ENCODE assay signal across 9 cellular contexts in genomic region chr16:72927199-72928088, GRCh38.
DNase-seq lines count a peak whose midpoint lies in the region; ATAC-seq and TF ChIP-seq lines count a peak whose summit lies in the region.
"Had no signal": no experiment of that assay in that cellular context is flagged by ENCODE, and none has a peak within 500 bp of the region (broad histone marks: within the 10 kb centered on the region; RNA-seq: fewer than 3 reads in every experiment).

No MANE protein-coding gene starts in this region.

- H3K79me2 ChIP-seq in fibroblast of lung (ENCODE audit: control insufficient read depth, insufficient read depth, low read length), result peaks cover 30% of the 10 kb centered on the region

- CTCF ChIA-PET in activated naive CD4-positive, alpha-beta T cell treated with anti-CD3 and anti-CD28 coated beads, Interleukin-2, amount 10 ng/mL, durations not matched to agents 7 days and 5 days (lab: Charles Lee), result no interaction called here

- no peaks in the 10 kb centered on the region for H3K9me3 ChIP-seq in fibroblast of lung (ENCODE audit: control insufficient read depth, insufficient read depth, low read depth, low read length)

- no peak overlapping the region for H3K4me3 Mint-ChIP-seq in activated naive CD4-positive, alpha-beta T cell treated with anti-CD3 and anti-CD28 coated beads, Interleukin-2, amount 10 ng/mL, durations not matched to agents 7 days and 5 days
- H3K4me3 Mint-ChIP-seq: CD4-positive, CD25-positive, alpha-beta regulatory T cell had no signal

- no peaks in the 10 kb centered on the region for H3K36me3 ChIP-seq in fibroblast of lung (ENCODE audit: control insufficient read depth, insufficient read depth, low read length)

- no peak overlapping the region for H2AFZ ChIP-seq in fibroblast of lung (ENCODE audit: low read length)

- peak overlapping the region in 1 of 4 experiments; percentile 20 for H3K4me3 ChIP-seq in fibroblast of lung (replicated peaks in 1 of 4; ENCODE audit: control extremely low read depth in 1 of 4, insufficient read depth in 1 of 4, low read depth in 3 of 4, low read length in 4 of 4)

- no peak for ATAC-seq in Right ventricle myocardium inferior
- ATAC-seq in GM19452 (IDR thresholded peaks at IDR 0.05; ENCODE audit: unreplicated experiment), result no peak
- no peak for ATAC-seq in GM18520 (IDR thresholded peaks at IDR 0.05; ENCODE audit: unreplicated experiment)

- H3K27ac ChIP-seq in fibroblast of lung (ENCODE audit: insufficient read depth, low read length), result peak overlapping the region; percentile 13

- H3K9me3 Mint-ChIP-seq in activated naive CD4-positive, alpha-beta T cell treated with anti-CD3 and anti-CD28 coated beads, Interleukin-2, amount 10 ng/mL, durations not matched to agents 7 days and 5 days, result peaks cover under 1% of the 10 kb centered on the region
- H3K9me3 Mint-ChIP-seq: CD4-positive, CD25-positive, alpha-beta regulatory T cell had no signal

- H3K27ac Mint-ChIP-seq in activated naive CD4-positive, alpha-beta T cell treated with anti-CD3 and anti-CD28 coated beads, Interleukin-2, amount 10 ng/mL, durations not matched to agents 7 days and 5 days, result no peak overlapping the region
- H3K27ac Mint-ChIP-seq: CD4-positive, CD25-positive, alpha-beta regulatory T cell had no signal

- no peaks in the 10 kb centered on the region for H4K20me1 ChIP-seq in fibroblast of lung (ENCODE audit: control insufficient read depth, extremely low read depth, insufficient read depth, low read length)

- peaks cover 28% of the 10 kb centered on the region for H3K4me1 Mint-ChIP-seq in activated naive CD4-positive, alpha-beta T cell treated with anti-CD3 and anti-CD28 coated beads, Interleukin-2, amount 10 ng/mL, durations not matched to agents 7 days and 5 days
- H3K4me1 Mint-ChIP-seq: CD4-positive, CD25-positive, alpha-beta regulatory T cell had no signal

- H3K27me3 ChIP-seq in fibroblast of lung (ENCODE audit: control insufficient read depth, insufficient read depth, low read length), result no peaks in the 10 kb centered on the region

- intact Hi-C loops in cardiac septum (cut with DNase I) (no loop called here), Right ventricle myocardium inferior (cut with DNase I) (no loop called here)

- peaks cover 1% of the 10 kb centered on the region for H3K36me3 Mint-ChIP-seq in activated naive CD4-positive, alpha-beta T cell treated with anti-CD3 and anti-CD28 coated beads, Interleukin-2, amount 10 ng/mL, durations not matched to agents 7 days and 5 days
- H3K36me3 Mint-ChIP-seq: CD4-positive, CD25-positive, alpha-beta regulatory T cell had no signal

- peak overlapping the region; percentile 7 for H3K4me2 ChIP-seq in fibroblast of lung (ENCODE audit: extremely low read depth, insufficient read depth, low read length)

- peak overlapping the region; percentile 1 for H3K9ac ChIP-seq in fibroblast of lung (ENCODE audit: insufficient read depth, low read length)

- peaks cover 3% of the 10 kb centered on the region for H3K27me3 Mint-ChIP-seq in activated naive CD4-positive, alpha-beta T cell treated with anti-CD3 and anti-CD28 coated beads, Interleukin-2, amount 10 ng/mL, durations not matched to agents 7 days and 5 days
- H3K27me3 Mint-ChIP-seq: CD4-positive, CD25-positive, alpha-beta regulatory T cell had no signal

- DNase-seq in cardiac septum (ENCODE audit: low spot score) (peak; percentile 31), Right ventricle myocardium inferior (ENCODE audit: missing footprints) (no peak), NOMO-1 treated with DMSO at 0.1 percent for 48 hours (lab: John Stamatoyannopoulos, UW; ENCODE audit: unreplicated experiment) (peak; percentile 95), fibroblast of lung (ENCODE audit: low read depth in 2 of 2) (peak; percentile 89 to 96)
- DNase-seq in activated naive CD4-positive, alpha-beta T cell treated with anti-CD3 and anti-CD28 coated beads, Interleukin-2, amount 10 ng/mL, durations not matched to agents 7 days and 5 days, result no peak
- DNase-seq in stimulated activated CD4-positive, alpha-beta T cell treated with anti-CD3 and anti-CD28 coated beads, Interleukin-4, amount 100 ng/mL, for 1 hour, result no peak
- DNase-seq: CD4-positive, CD25-positive, alpha-beta regulatory T cell had no signal

- H3K4me1 ChIP-seq in fibroblast of lung (ENCODE audit: control insufficient read depth, extremely low read depth, insufficient read depth, low read length), result peaks cover 17% of the 10 kb centered on the region

- peak in 1 of 2 donors; percentile 10 for TF ChIP-seq CTCF in fibroblast of lung (conservative IDR thresholded peaks at IDR 0.05 in 1 of 2, IDR thresholded peaks at IDR 0.05 in 1 of 2; ENCODE audit: low read depth in 1 of 2, low read length in 2 of 2)

Comparison
In these comparisons a context has a peak if more than half of its experiments do, and no peak if none do; other contexts are left out.
1. DNase-seq: peak in cardiac septum (single experiment), NOMO-1 treated with DMSO at 0.1 percent for 48 hours (single experiment) and fibroblast of lung (2 of 2); none in Right ventricle myocardium inferior (single experiment), activated naive CD4-positive, alpha-beta T cell treated with anti-CD3 and anti-CD28 coated beads, Interleukin-2, amount 10 ng/mL, durations not matched to agents 7 days and 5 days (single experiment) and stimulated activated CD4-positive, alpha-beta T cell treated with anti-CD3 and anti-CD28 coated beads, Interleukin-4, amount 100 ng/mL, for 1 hour (single experiment).